ENCODE assay signal across 16 cellular contexts in the genomic region with DNA sequence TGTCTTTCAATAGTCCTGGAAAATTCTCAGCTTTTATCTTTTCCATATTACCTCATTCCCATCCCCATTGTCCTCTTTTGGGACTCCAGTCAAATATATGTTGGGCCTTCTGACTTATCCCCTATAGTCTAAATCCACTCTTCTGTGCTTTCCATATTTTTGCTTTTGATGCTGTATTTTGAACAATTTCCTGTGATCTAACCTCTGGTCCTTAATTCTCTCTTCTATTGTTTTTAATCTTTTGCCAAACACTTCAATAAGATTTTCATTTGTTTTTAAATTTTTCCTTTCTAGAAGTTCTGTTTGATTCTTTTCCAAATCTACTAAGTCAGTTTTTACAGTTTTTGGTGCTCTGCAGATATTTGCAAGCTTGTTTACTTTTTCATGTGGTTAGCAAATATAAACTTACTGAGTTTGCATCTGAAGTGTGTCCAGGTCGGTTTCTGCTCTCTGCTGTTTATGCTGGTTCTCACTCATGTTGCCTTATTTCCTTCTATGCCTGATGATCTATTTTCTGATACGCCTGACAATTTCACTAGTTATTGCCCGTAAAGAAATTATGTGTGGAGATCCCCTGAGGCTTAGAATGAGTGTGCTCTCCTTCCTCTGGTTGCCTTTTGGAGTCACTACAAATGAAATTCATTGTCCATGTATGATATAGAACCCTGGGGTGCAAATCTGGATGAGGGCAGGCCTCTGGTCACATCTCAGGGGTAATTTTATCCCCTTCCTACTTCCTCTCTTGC.
DNase-seq lines count a peak whose midpoint lies in the region; ATAC-seq and TF ChIP-seq lines count a peak whose summit lies in the region.
"Had no signal": no experiment of that assay in that cellular context is flagged by ENCODE, and none has a peak within 500 bp of the region (broad histone marks: within the 10 kb centered on the region; RNA-seq: fewer than 3 reads in every experiment).

No MANE protein-coding gene starts in this region.

- peak; percentile 11 for ATAC-seq in activated CD4-positive, alpha-beta T cell treated with anti-CD3 and anti-CD28 coated beads for 36 hours
- peak in 1 of 2 donors; percentile 62 for ATAC-seq in natural killer cell treated with Interleukin-12 subunit alpha and Interleukin-12 subunit beta and Interleukin-15 and Interleukin-18, amount 100 ng/mL, for 72 hours
- ATAC-seq in natural killer cell (no peak), GM18861 (IDR thresholded peaks at IDR 0.05; ENCODE audit: unreplicated experiment) (no peak)
- ATAC-seq: GM23338, K562 had no signal

- CTCF ChIA-PET in activated CD4-positive, alpha-beta T cell treated with anti-CD3 and anti-CD28 coated beads for 36 hours (lab: Charles Lee) = interaction anchor here (0.5 to 1.4 kb wide), 6 partner anchors 10 to 279 kb away, joined by 3 to 4 read pairs (median 3); no protein-coding TSS in a partner anchor

- DNase-seq in activated CD4-positive, alpha-beta T cell treated with anti-CD3 and anti-CD28 coated beads for 36 hours = no peak
- no peak for DNase-seq in activated CD4-positive, alpha-beta T cell treated with anti-CD3 and anti-CD28 coated beads, Interleukin-2, amount 50 U/mL, for 1 hour
- no peak for DNase-seq in natural killer cell treated with Interleukin-12 subunit alpha and Interleukin-12 subunit beta and Interleukin-15 and Interleukin-18, amount 100 ng/mL, for 72 hours (ENCODE audit: low spot score)
- DNase-seq in natural killer cell (no peak), fibroblast of villous mesenchyme (ENCODE audit: low read depth) (peak; percentile 47), globus pallidus (ENCODE audit: low spot score) (no peak), foreskin fibroblast (no peak)
- DNase-seq: 8988T, NCI-H1092 treated with DMSO at 0.1 percent for 48 hours, NCI-H1694, NCI-H345, NCI-H526 treated with DMSO at 0.1 percent for 48 hours had no signal

- H3K4me3 ChIP-seq in fibroblast of villous mesenchyme (ENCODE audit: low read depth, low read length) (no peak overlapping the region), foreskin fibroblast (ENCODE audit: low read depth in 1 of 2, low read length in 2 of 2) (no peak overlapping the region)
- H3K4me3 ChIP-seq: BLaER1, GM23338, K562 had no signal

- H3K27me3 Mint-ChIP-seq in activated CD4-positive, alpha-beta T cell treated with anti-CD3 and anti-CD28 coated beads for 36 hours = no peaks in the 10 kb centered on the region
- peaks cover 0 to 10% of the 10 kb centered on the region in 2 donors for H3K27me3 Mint-ChIP-seq in natural killer cell treated with Interleukin-12 subunit alpha and Interleukin-12 subunit beta and Interleukin-15 and Interleukin-18, amount 100 ng/mL, for 72 hours
- peaks cover 3 to 29% of the 10 kb centered on the region in 2 donors for H3K27me3 Mint-ChIP-seq in natural killer cell (ENCODE audit: low read depth in 2 of 2)

- peaks cover 44% of the 10 kb centered on the region for H3K4me1 Mint-ChIP-seq in activated CD4-positive, alpha-beta T cell treated with anti-CD3 and anti-CD28 coated beads for 36 hours
- H3K4me1 Mint-ChIP-seq in natural killer cell treated with Interleukin-12 subunit alpha and Interleukin-12 subunit beta and Interleukin-15 and Interleukin-18, amount 100 ng/mL, for 72 hours (ENCODE audit: low read depth in 2 of 2) = peaks cover 0 to 18% of the 10 kb centered on the region in 2 donors
- H3K4me1 Mint-ChIP-seq in natural killer cell = no peaks in the 10 kb centered on the region
- H3K4me1 Mint-ChIP-seq: GM23338 had no signal

- H3K9me3 Mint-ChIP-seq in activated CD4-positive, alpha-beta T cell treated with anti-CD3 and anti-CD28 coated beads for 36 hours (ENCODE audit: low read depth) = peaks cover 2% of the 10 kb centered on the region
- no peaks in the 10 kb centered on the region for H3K9me3 Mint-ChIP-seq in natural killer cell treated with Interleukin-12 subunit alpha and Interleukin-12 subunit beta and Interleukin-15 and Interleukin-18, amount 100 ng/mL, for 72 hours
- H3K9me3 Mint-ChIP-seq in natural killer cell = no peaks in the 10 kb centered on the region
- H3K9me3 Mint-ChIP-seq: GM23338 had no signal

- TF ChIP-seq CTCF in natural killer cell (IDR thresholded peaks at IDR 0.05) = no peak
- TF ChIP-seq CTCF in fibroblast of villous mesenchyme (IDR thresholded peaks at IDR 0.05; ENCODE audit: insufficient read depth, low read depth, low read length) = no peak
- no peak for TF ChIP-seq CTCF in foreskin fibroblast (IDR thresholded peaks at IDR 0.05; ENCODE audit: low read depth, low read length)

- intact Hi-C loops in activated CD4-positive, alpha-beta T cell treated with anti-CD3 and anti-CD28 coated beads for 36 hours (cut with DNase I, micrococcal nuclease) = no loop called here
- intact Hi-C loops in natural killer cell (cut with micrococcal nuclease) = no loop called here

- H3K27ac Mint-ChIP-seq in activated CD4-positive, alpha-beta T cell treated with anti-CD3 and anti-CD28 coated beads for 36 hours = no peak overlapping the region
- peak overlapping the region in 1 of 2 donors; percentile 12 for H3K27ac Mint-ChIP-seq in natural killer cell treated with Interleukin-12 subunit alpha and Interleukin-12 subunit beta and Interleukin-15 and Interleukin-18, amount 100 ng/mL, for 72 hours
- no peak overlapping the region for H3K27ac Mint-ChIP-seq in natural killer cell
- H3K27ac Mint-ChIP-seq: GM23338 had no signal

- POLR2A ChIA-PET in activated CD4-positive, alpha-beta T cell treated with anti-CD3 and anti-CD28 coated beads for 36 hours (lab: Charles Lee) = interaction anchor here (0.5 kb wide), 1 partner anchor 78 kb away, joined by 4 read pairs; no protein-coding TSS in a partner anchor

- no peak overlapping the region for H3K4me3 Mint-ChIP-seq in activated CD4-positive, alpha-beta T cell treated with anti-CD3 and anti-CD28 coated beads for 36 hours
- H3K4me3 Mint-ChIP-seq in natural killer cell treated with Interleukin-12 subunit alpha and Interleukin-12 subunit beta and Interleukin-15 and Interleukin-18, amount 100 ng/mL, for 72 hours = peak overlapping the region; percentile 2
- no peak overlapping the region for H3K4me3 Mint-ChIP-seq in natural killer cell
- H3K4me3 Mint-ChIP-seq: GM23338 had no signal

- peaks cover 2% of the 10 kb centered on the region for H3K36me3 Mint-ChIP-seq in activated CD4-positive, alpha-beta T cell treated with anti-CD3 and anti-CD28 coated beads for 36 hours (ENCODE audit: low read depth)
- no peaks in the 10 kb centered on the region for H3K36me3 Mint-ChIP-seq in natural killer cell treated with Interleukin-12 subunit alpha and Interleukin-12 subunit beta and Interleukin-15 and Interleukin-18, amount 100 ng/mL, for 72 hours
- H3K36me3 Mint-ChIP-seq in natural killer cell = no peaks in the 10 kb centered on the region
